In genomic region chr3:98902341-98902740, GRCh38 we compare ENCODE assay signal across 8 cellular contexts. TPM values are rescaled to one million over a fixed set of nuclear protein-coding genes. Genes with fewer than 3 reads are reported as not detected.
DNase-seq lines count a peak whose midpoint lies in the region; ATAC-seq, FAIRE-seq and TF ChIP-seq lines count a peak whose summit lies in the region.

No MANE protein-coding gene starts in this region.

- peak overlapping the region; percentile 77 for H3K9ac ChIP-seq in HepG2 (ENCODE audit: insufficient read depth, low read depth, low read length)

- H3K4me1 Mint-ChIP-seq in activated T-cell treated with anti-CD3 and anti-CD28 coated beads, Interleukin-2, amount 50 U/mL, for 72 hours (ENCODE audit: low read depth) = peaks cover 34% of the 10 kb centered on the region

- H3K4me1 ChIP-seq in adrenal gland (replicated peaks in 1 of 2) (peaks cover 29 to 49% of the 10 kb centered on the region in 2 donors), HepG2 (ENCODE audit: insufficient read depth, low read length) (peaks cover 32% of the 10 kb centered on the region), tibial nerve (peaks cover 0 to 43% (median 7%) of the 10 kb centered on the region in 4 donors)

- H4K20me1 ChIP-seq in HepG2 (ENCODE audit: insufficient read depth, low read length) = no peaks in the 10 kb centered on the region

- H3K27me3 ChIP-seq in adrenal gland (no peaks in the 10 kb centered on the region), HepG2 (ENCODE audit: control insufficient read depth in 1 of 2, insufficient read depth in 2 of 2, low read length in 2 of 2) (no peaks in the 10 kb centered on the region; a peak in 1 of 5 replicates), tibial nerve (no peaks in the 10 kb centered on the region)

- CTCF ChIA-PET in HepG2 (lab: Yijun Ruan, JAX; ENCODE audit: low intra/inter-chr PET ratio, low total read pairs) = no interaction called here

- BruUV-seq in HepG2 (replicated peaks; lab: Mats Ljungman, UMichigan) = TSS peak; percentile 92

- H3K36me3 ChIP-seq in adrenal gland (replicated peaks in 1 of 2) (no peaks in the 10 kb centered on the region), HepG2 (replicated peaks in 1 of 2; ENCODE audit: control insufficient read depth in 1 of 2, insufficient read depth in 2 of 2, low read length in 2 of 2) (no peaks in the 10 kb centered on the region), tibial nerve (no peaks in the 10 kb centered on the region)

- no peak for TF ChIP-seq EP300 in HepG2 (IDR thresholded peaks at IDR 0.05; ENCODE audit: low read depth in 2 of 2, low read length in 2 of 2)
- no peak for TF ChIP-seq EP300 in HepG2 (CRISPR knock-in tag; IDR thresholded peaks at IDR 0.05; ENCODE audit: borderline replicate concordance)
- TF ChIP-seq EP300 in tibial nerve (IDR thresholded peaks at IDR 0.05) = no peak

- in situ Hi-C loops in HepG2 (cut with HindIII; ENCODE audit: extremely low pct_ligation_motif_present, low pct_unique_long_range_greater_than_20kb) = no loop called here

- TF ChIP-seq POLR2A in adrenal gland (IDR thresholded peaks at IDR 0.05) = no peak
- no peak for TF ChIP-seq POLR2A in HepG2 (IDR thresholded peaks at IDR 0.05; ENCODE audit: insufficient read depth in 1 of 2, low read depth in 2 of 2, low read length in 2 of 2)
- TF ChIP-seq POLR2A in tibial nerve (IDR thresholded peaks at IDR 0.05) = no peak

- peak overlapping the region; percentile 45 for H3K27ac Mint-ChIP-seq in activated T-cell treated with anti-CD3 and anti-CD28 coated beads, Interleukin-2, amount 50 U/mL, for 72 hours

- 30 to 35% (median 32%) methylated on average over 4 of the region's 4 CpGs for WGBS in adrenal gland, 4 donors
- 35% methylated on average over 4 of the region's 4 CpGs for WGBS in HepG2 (ENCODE audit: low lambda C conversion rate)
- WGBS in tibial nerve, 2 donors = 17 to 20% methylated on average over 4 of the region's 4 CpGs

- peak overlapping the region; percentile 75 for H2AFZ ChIP-seq in HepG2 (ENCODE audit: low read length)

- no peak for FAIRE-seq in HepG2 (lab: Jason Lieb, UNC)

- no peak for DNase-seq in activated T-cell treated with anti-CD3 and anti-CD28 coated beads, Interleukin-2, amount 50 U/mL, for 72 hours
- DNase-seq in activated T-cell treated with anti-CD3 and anti-CD28 coated beads for 4 hours = no peak
- no peak for DNase-seq in adrenal gland
- no peak for DNase-seq in HepG2 (ENCODE audit: low spot score)
- DNase-seq in tibial nerve (ENCODE audit: low spot score in 2 of 2) = no peak
- DNase-seq in COLO668 (lab: John Stamatoyannopoulos, UW; ENCODE audit: unreplicated experiment) = no peak

- H3K4me3 ChIP-seq in adrenal gland = peak overlapping the region in 3 of 4 donors; percentile 20 to 65 (median 53)
- peak overlapping the region; percentile 77 to 87 (median 81) for H3K4me3 ChIP-seq in HepG2 (replicated peaks in 1 of 3; ENCODE audit: insufficient read depth in 1 of 3, low read depth in 2 of 3, low read length in 3 of 3)
- peak overlapping the region; percentile 49 to 100 (median 92) for H3K4me3 ChIP-seq in tibial nerve

- H3K36me3 Mint-ChIP-seq in activated T-cell treated with anti-CD3 and anti-CD28 coated beads, Interleukin-2, amount 50 U/mL, for 72 hours (ENCODE audit: insufficient read depth in 2 of 2) = no peaks in the 10 kb centered on the region

- peak overlapping the region; percentile 73 for H3K4me2 ChIP-seq in HepG2 (ENCODE audit: low read depth, low read length)

- ATAC-seq in activated T-cell treated with anti-CD3 and anti-CD28 coated beads, Interleukin-2, amount 50 U/mL, for 72 hours (replicated peaks in 1 of 2) = no peak
- ATAC-seq in HepG2 = no peak
- no peak for ATAC-seq in GM21447 (IDR thresholded peaks at IDR 0.05; ENCODE audit: unreplicated experiment)
- no peak for ATAC-seq in GM19463 (IDR thresholded peaks at IDR 0.05; ENCODE audit: unreplicated experiment)

- H3K9me3 ChIP-seq in adrenal gland (replicated peaks in 1 of 3) (no peaks in the 10 kb centered on the region), HepG2 (ENCODE audit: low read length) (no peaks in the 10 kb centered on the region), tibial nerve (no peaks in the 10 kb centered on the region)

- no peak for TF ChIP-seq CTCF in adrenal gland (IDR thresholded peaks at IDR 0.05)
- no peak for TF ChIP-seq CTCF in HepG2 (CRISPR knock-in tag; IDR thresholded peaks at IDR 0.05)
- TF ChIP-seq CTCF in tibial nerve (IDR thresholded peaks at IDR 0.05) = no peak

- peaks cover 7% of the 10 kb centered on the region for H3K27me3 Mint-ChIP-seq in activated T-cell treated with anti-CD3 and anti-CD28 coated beads, Interleukin-2, amount 50 U/mL, for 72 hours (ENCODE audit: low read depth)

- H3K9me3 Mint-ChIP-seq in activated T-cell treated with anti-CD3 and anti-CD28 coated beads, Interleukin-2, amount 50 U/mL, for 72 hours = no peaks in the 10 kb centered on the region

- H3K27ac ChIP-seq in adrenal gland (peak overlapping the region in 4 of 5 donors; percentile 61 to 91 (median 84)), HepG2 (ENCODE audit: extremely low read length, insufficient read depth, low read length) (peak overlapping the region; percentile 80), tibial nerve (peak overlapping the region; percentile 32 to 98 (median 84))

- POLR2A ChIA-PET in HepG2 (lab: Yijun Ruan, JAX) = interaction anchor here (1.1 to 1.6 kb wide), 10 partner anchors 8 to 1138 kb away, joined by 3 to 12 read pairs (median 6); partner anchors contain the start of genes ARL6, CLDND1 and CPOX

- intact Hi-C loops in adrenal gland (cut with DNase I) = loop anchor here in 1 of 2 donors (10.0 kb wide), 1 partner anchor 92 kb away; no protein-coding TSS in a partner anchor
- intact Hi-C loops in HepG2 (cut with micrococcal nuclease; ENCODE audit: unreplicated experiment) = loop anchor here (5.0 kb wide), 3 partner anchors 75 to 310 kb away; partner anchors contain the start of gene CPOX

- H3K4me3 Mint-ChIP-seq in activated T-cell treated with anti-CD3 and anti-CD28 coated beads, Interleukin-2, amount 50 U/mL, for 72 hours = peak overlapping the region; percentile 93 to 96

- peaks cover 26% of the 10 kb centered on the region for H3K79me2 ChIP-seq in HepG2 (ENCODE audit: insufficient read depth, low read length)

- TF ChIP-seq RAD21 in HepG2 (CRISPR knock-in tag; IDR thresholded peaks at IDR 0.05) = no peak

TF ChIP-seq in HepG2, 621 proteins besides CTCF, POLR2A, EP300 and RAD21:
- 0 out of 2 replicates have a peak, but pooled peaks have one; percentile 2 for TF ChIP-seq ZSCAN5A (CRISPR knock-in tag; IDR thresholded peaks at IDR 0.05; ENCODE audit: borderline replicate concordance)
- 0 out of 2 replicates have a peak, but pooled peaks have one; percentile 3 for TF ChIP-seq ZNF136 (CRISPR knock-in tag; IDR thresholded peaks at IDR 0.05; ENCODE audit: low read depth)
- 0 out of 2 replicates have a peak, but pooled peaks have one; percentile 10 for TF ChIP-seq ZNF670 (CRISPR knock-in tag; IDR thresholded peaks at IDR 0.05; ENCODE audit: borderline replicate concordance)
- no peak for TF ChIP-seq ZNF34 (CRISPR knock-in tag; IDR thresholded peaks at IDR 0.05; ENCODE audit: borderline replicate concordance)
- TF ChIP-seq RBAK (CRISPR knock-in tag; IDR thresholded peaks at IDR 0.05) = no peak
- peak; percentile 43; the same call in 1 of the 2 replicates for TF ChIP-seq GFI1 (CRISPR knock-in tag; IDR thresholded peaks at IDR 0.05; ENCODE audit: borderline replicate concordance)
- 0 out of 2 replicates have a peak, but pooled peaks have one; percentile 4 for TF ChIP-seq ZMAT3 (CRISPR knock-in tag; conservative IDR thresholded peaks at IDR 0.05)

RNA-seq across cellular contexts. Expression of gene DCBLD2, which starts 0.8 kb away (rescaled TPM):
- 1 to 10 TPM; 1.1 to 3.9 TPM for total RNA-seq in activated T-cell treated with anti-CD3 and anti-CD28 coated beads, Interleukin-2, amount 50 U/mL, for 72 hours
- total RNA-seq in adrenal gland (10 to 100 TPM; 26.1 to 68.2 (median 44.2) TPM), HepG2 (2016; rRNA removed; fragmentation: Illumina TruSeq; extraction: Trizol) (40.2 and 56.9 TPM in 2 replicates), tibial nerve (10 to 100 TPM; 37.8 to 51.9 (median 43.6) TPM)
- polyA plus RNA-seq in adrenal gland (10 to 100 TPM in 2 of 3 donors, 1 to 10 TPM in 1; 9.1 to 31.6 (median 13.8) TPM), HepG2 (2011; rRNA removed) (34.1 and 43.8 TPM in 2 replicates)
- total RNA-seq in HepG2 (2016; cell fraction: cytosol; rRNA removed; fragmentation: Illumina TruSeq; extraction: Trizol; ENCODE audit: low read depth) = 6.6 and 8.2 TPM in 2 replicates
- 39.3 and 56.3 TPM in 2 replicates for total RNA-seq in HepG2 (2016; cell fraction: insoluble cytoplasmic fraction; rRNA removed; fragmentation: Illumina TruSeq; extraction: Trizol)
- total RNA-seq in HepG2 (2016; cell fraction: membrane; rRNA removed; fragmentation: Illumina TruSeq; extraction: Trizol) = 15.9 and 17.6 TPM in 2 replicates
- 71.1 and 78.4 TPM in 2 replicates for total RNA-seq in HepG2 (2016; cell fraction: nucleus; rRNA removed; fragmentation: Illumina TruSeq; extraction: Trizol)
- 19.5 and 27.6 TPM in 2 replicates for polyA plus RNA-seq in HepG2 (2011; cell fraction: cytosol; rRNA removed)
- polyA plus RNA-seq in HepG2 (2011; cell fraction: nucleus; rRNA removed) = 20.0 and 22.5 TPM in 2 replicates
- 14.2 and 14.4 TPM in 2 replicates for polyA plus RNA-seq in HepG2 (2012)
- polyA plus RNA-seq in HepG2 (2016; cell fraction: cytosol; fragmentation: Illumina TruSeq; extraction: Trizol; ENCODE audit: low read depth) = 2.0 and 2.9 TPM in 2 replicates
- polyA plus RNA-seq in HepG2 (2016; cell fraction: insoluble cytoplasmic fraction; fragmentation: Illumina TruSeq; extraction: Trizol; ENCODE audit: low read depth) = 24.9 and 27.4 TPM in 2 replicates
- 6.4 and 6.6 TPM in 2 replicates for polyA plus RNA-seq in HepG2 (2016; cell fraction: membrane; fragmentation: Illumina TruSeq; extraction: Trizol; ENCODE audit: low read depth)
- polyA plus RNA-seq in HepG2 (2016; cell fraction: nucleus; fragmentation: Illumina TruSeq; extraction: Trizol; ENCODE audit: insufficient read depth, low read depth) = 59.1 and 68.7 TPM in 2 replicates
- 21.4 and 70.2 TPM in 2 replicates for polyA minus RNA-seq in HepG2 (2011; rRNA and poly(A)+ RNA removed; ENCODE audit: low replicate concordance)
- 59.9 and 78.1 TPM in 2 replicates for polyA minus RNA-seq in HepG2 (2011; cell fraction: cytosol; rRNA and poly(A)+ RNA removed)
- 98.8 and 104 TPM in 2 replicates for polyA minus RNA-seq in HepG2 (2011; cell fraction: nucleus; rRNA and poly(A)+ RNA removed)
